ENCODE assay signal across 2 cellular contexts in the genomic region with DNA sequence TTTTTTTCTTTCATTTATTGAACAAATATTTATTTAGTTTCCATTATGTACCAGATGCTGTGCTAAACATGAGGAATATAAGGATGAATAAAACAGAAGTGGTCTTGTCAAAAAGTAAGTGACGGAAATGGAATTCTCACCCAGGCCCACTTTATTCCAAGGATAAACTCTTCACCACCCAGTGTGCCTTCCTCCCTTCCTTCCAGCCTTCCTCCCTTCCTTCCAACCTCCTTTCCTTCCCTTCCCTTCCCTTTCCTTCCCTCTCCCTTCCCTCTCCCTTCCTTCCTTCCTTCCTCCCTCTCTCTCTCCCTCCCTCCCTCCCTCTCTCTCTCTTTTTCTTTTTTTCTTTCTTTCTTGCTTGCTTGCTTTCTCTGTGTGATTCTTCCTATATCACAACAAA.
TF ChIP-seq lines count a peak whose summit lies in the region.

No MANE protein-coding gene starts in this region.

TF ChIP-seq in HepG2, 621 proteins besides CTCF, POLR2A, EP300 and RAD21:
- TF ChIP-seq HOXA5 (CRISPR knock-in tag; IDR thresholded peaks at IDR 0.05) (no peak), NFKBIZ (CRISPR knock-in tag; IDR thresholded peaks at IDR 0.05) (no peak), NR2F2 (IDR thresholded peaks at IDR 0.05; ENCODE audit: borderline replicate concordance, low read depth) (no peak), PCBP2 (optimal IDR thresholded peaks at IDR 0.05; ENCODE audit: low read depth, low read length, poor library complexity, severe bottlenecking) (peak; percentile 66), ZNF737 (CRISPR knock-in tag; IDR thresholded peaks at IDR 0.05; ENCODE audit: borderline replicate concordance) (no peak), NFATC3 (CRISPR knock-in tag; IDR thresholded peaks at IDR 0.05) (no peak), PCBP1 (IDR thresholded peaks at IDR 0.05; ENCODE audit: borderline replicate concordance, low read depth, low read length) (0 out of 2 replicates have a peak, but pooled peaks have one; percentile 52), SP4 (CRISPR knock-in tag; IDR thresholded peaks at IDR 0.05) (no peak), GLI4 (CRISPR knock-in tag; IDR thresholded peaks at IDR 0.05; ENCODE audit: borderline replicate concordance) (no peak), HNRNPK (IDR thresholded peaks at IDR 0.05; ENCODE audit: low read depth, low read length, poor library complexity, severe bottlenecking) (peak; percentile 80)
- TF ChIP-seq, protein P1, sequence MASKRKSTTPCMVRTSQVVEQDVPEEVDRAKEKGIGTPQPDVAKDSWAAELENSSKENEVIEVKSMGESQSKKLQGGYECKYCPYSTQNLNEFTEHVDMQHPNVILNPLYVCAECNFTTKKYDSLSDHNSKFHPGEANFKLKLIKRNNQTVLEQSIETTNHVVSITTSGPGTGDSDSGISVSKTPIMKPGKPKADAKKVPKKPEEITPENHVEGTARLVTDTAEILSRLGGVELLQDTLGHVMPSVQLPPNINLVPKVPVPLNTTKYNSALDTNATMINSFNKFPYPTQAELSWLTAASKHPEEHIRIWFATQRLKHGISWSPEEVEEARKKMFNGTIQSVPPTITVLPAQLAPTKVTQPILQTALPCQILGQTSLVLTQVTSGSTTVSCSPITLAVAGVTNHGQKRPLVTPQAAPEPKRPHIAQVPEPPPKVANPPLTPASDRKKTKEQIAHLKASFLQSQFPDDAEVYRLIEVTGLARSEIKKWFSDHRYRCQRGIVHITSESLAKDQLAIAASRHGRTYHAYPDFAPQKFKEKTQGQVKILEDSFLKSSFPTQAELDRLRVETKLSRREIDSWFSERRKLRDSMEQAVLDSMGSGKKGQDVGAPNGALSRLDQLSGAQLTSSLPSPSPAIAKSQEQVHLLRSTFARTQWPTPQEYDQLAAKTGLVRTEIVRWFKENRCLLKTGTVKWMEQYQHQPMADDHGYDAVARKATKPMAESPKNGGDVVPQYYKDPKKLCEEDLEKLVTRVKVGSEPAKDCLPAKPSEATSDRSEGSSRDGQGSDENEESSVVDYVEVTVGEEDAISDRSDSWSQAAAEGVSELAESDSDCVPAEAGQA (IDR thresholded peaks at IDR 0.05; ENCODE audit: low read depth): no peak
- TF ChIP-seq, protein P1 (CRISPR knock-in tag; IDR thresholded peaks at IDR 0.05; ENCODE audit: borderline replicate concordance): no peak
- TF ChIP-seq, protein P2, sequence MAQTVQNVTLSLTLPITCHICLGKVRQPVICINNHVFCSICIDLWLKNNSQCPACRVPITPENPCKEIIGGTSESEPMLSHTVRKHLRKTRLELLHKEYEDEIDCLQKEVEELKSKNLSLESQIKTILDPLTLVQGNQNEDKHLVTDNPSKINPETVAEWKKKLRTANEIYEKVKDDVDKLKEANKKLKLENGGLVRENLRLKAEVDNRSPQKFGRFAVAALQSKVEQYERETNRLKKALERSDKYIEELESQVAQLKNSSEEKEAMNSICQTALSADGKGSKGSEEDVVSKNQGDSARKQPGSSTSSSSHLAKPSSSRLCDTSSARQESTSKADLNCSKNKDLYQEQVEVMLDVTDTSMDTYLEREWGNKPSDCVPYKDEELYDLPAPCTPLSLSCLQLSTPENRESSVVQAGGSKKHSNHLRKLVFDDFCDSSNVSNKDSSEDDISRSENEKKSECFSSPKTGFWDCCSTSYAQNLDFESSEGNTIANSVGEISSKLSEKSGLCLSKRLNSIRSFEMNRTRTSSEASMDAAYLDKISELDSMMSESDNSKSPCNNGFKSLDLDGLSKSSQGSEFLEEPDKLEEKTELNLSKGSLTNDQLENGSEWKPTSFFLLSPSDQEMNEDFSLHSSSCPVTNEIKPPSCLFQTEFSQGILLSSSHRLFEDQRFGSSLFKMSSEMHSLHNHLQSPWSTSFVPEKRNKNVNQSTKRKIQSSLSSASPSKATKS (CRISPR knock-in tag; IDR thresholded peaks at IDR 0.05): no peak

TF ChIP-seq in H1, 55 proteins besides CTCF, POLR2A, EP300 and RAD21:
- TF ChIP-seq RNF2 (IDR thresholded peaks at IDR 0.05; ENCODE audit: borderline replicate concordance, low read depth, low read length, missing control alignments, poor library complexity, severe bottlenecking): no peak
- no peak for TF ChIP-seq POLR2AphosphoS5 (IDR thresholded peaks at IDR 0.05; ENCODE audit: low read depth, low read length)
- TF ChIP-seq, protein P3, sequence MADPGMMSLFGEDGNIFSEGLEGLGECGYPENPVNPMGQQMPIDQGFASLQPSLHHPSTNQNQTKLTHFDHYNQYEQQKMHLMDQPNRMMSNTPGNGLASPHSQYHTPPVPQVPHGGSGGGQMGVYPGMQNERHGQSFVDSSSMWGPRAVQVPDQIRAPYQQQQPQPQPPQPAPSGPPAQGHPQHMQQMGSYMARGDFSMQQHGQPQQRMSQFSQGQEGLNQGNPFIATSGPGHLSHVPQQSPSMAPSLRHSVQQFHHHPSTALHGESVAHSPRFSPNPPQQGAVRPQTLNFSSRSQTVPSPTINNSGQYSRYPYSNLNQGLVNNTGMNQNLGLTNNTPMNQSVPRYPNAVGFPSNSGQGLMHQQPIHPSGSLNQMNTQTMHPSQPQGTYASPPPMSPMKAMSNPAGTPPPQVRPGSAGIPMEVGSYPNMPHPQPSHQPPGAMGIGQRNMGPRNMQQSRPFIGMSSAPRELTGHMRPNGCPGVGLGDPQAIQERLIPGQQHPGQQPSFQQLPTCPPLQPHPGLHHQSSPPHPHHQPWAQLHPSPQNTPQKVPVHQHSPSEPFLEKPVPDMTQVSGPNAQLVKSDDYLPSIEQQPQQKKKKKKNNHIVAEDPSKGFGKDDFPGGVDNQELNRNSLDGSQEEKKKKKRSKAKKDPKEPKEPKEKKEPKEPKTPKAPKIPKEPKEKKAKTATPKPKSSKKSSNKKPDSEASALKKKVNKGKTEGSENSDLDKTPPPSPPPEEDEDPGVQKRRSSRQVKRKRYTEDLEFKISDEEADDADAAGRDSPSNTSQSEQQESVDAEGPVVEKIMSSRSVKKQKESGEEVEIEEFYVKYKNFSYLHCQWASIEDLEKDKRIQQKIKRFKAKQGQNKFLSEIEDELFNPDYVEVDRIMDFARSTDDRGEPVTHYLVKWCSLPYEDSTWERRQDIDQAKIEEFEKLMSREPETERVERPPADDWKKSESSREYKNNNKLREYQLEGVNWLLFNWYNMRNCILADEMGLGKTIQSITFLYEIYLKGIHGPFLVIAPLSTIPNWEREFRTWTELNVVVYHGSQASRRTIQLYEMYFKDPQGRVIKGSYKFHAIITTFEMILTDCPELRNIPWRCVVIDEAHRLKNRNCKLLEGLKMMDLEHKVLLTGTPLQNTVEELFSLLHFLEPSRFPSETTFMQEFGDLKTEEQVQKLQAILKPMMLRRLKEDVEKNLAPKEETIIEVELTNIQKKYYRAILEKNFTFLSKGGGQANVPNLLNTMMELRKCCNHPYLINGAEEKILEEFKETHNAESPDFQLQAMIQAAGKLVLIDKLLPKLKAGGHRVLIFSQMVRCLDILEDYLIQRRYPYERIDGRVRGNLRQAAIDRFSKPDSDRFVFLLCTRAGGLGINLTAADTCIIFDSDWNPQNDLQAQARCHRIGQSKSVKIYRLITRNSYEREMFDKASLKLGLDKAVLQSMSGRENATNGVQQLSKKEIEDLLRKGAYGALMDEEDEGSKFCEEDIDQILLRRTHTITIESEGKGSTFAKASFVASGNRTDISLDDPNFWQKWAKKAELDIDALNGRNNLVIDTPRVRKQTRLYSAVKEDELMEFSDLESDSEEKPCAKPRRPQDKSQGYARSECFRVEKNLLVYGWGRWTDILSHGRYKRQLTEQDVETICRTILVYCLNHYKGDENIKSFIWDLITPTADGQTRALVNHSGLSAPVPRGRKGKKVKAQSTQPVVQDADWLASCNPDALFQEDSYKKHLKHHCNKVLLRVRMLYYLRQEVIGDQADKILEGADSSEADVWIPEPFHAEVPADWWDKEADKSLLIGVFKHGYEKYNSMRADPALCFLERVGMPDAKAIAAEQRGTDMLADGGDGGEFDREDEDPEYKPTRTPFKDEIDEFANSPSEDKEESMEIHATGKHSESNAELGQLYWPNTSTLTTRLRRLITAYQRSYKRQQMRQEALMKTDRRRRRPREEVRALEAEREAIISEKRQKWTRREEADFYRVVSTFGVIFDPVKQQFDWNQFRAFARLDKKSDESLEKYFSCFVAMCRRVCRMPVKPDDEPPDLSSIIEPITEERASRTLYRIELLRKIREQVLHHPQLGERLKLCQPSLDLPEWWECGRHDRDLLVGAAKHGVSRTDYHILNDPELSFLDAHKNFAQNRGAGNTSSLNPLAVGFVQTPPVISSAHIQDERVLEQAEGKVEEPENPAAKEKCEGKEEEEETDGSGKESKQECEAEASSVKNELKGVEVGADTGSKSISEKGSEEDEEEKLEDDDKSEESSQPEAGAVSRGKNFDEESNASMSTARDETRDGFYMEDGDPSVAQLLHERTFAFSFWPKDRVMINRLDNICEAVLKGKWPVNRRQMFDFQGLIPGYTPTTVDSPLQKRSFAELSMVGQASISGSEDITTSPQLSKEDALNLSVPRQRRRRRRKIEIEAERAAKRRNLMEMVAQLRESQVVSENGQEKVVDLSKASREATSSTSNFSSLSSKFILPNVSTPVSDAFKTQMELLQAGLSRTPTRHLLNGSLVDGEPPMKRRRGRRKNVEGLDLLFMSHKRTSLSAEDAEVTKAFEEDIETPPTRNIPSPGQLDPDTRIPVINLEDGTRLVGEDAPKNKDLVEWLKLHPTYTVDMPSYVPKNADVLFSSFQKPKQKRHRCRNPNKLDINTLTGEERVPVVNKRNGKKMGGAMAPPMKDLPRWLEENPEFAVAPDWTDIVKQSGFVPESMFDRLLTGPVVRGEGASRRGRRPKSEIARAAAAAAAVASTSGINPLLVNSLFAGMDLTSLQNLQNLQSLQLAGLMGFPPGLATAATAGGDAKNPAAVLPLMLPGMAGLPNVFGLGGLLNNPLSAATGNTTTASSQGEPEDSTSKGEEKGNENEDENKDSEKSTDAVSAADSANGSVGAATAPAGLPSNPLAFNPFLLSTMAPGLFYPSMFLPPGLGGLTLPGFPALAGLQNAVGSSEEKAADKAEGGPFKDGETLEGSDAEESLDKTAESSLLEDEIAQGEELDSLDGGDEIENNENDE (IDR thresholded peaks at IDR 0.05; ENCODE audit: insufficient replicate concordance, low read length): no peak
- TF ChIP-seq RXRA (IDR thresholded peaks at IDR 0.05; ENCODE audit: insufficient read depth, low read depth, low read length): no peak
- TF ChIP-seq KDM1A (IDR thresholded peaks at IDR 0.05; ENCODE audit: borderline replicate concordance, low read length): no peak
- TF ChIP-seq MAFK (IDR thresholded peaks at IDR 0.05; ENCODE audit: low read depth, low read length): no peak
- TF ChIP-seq PHF8 (conservative IDR thresholded peaks at IDR 0.05; ENCODE audit: low read depth, low read length): no peak
- TF ChIP-seq JUN (IDR thresholded peaks at IDR 0.05; ENCODE audit: low read depth, low read length): no peak
- TF ChIP-seq TBP (IDR thresholded peaks at IDR 0.05; ENCODE audit: low read depth, low read length): no peak
- no peak for TF ChIP-seq SIN3A (conservative IDR thresholded peaks at IDR 0.05 in 1 of 2, IDR thresholded peaks at IDR 0.05 in 1 of 2; ENCODE audit: low read depth in 1 of 2, low read length in 2 of 2)
- TF ChIP-seq BRCA1 (IDR thresholded peaks at IDR 0.05; ENCODE audit: low read depth, low read length): no peak
- TF ChIP-seq CBX8 (IDR thresholded peaks at IDR 0.05; ENCODE audit: borderline replicate concordance, low read depth, low read length): no peak
- TF ChIP-seq TAF1 (IDR thresholded peaks at IDR 0.05; ENCODE audit: low read depth, low read length): no peak
- no peak for TF ChIP-seq BACH1 (IDR thresholded peaks at IDR 0.05; ENCODE audit: low read length)
- no peak for TF ChIP-seq FOSL1 (IDR thresholded peaks at IDR 0.05; ENCODE audit: insufficient read depth, low read depth, low read length)
- TF ChIP-seq CEBPB (IDR thresholded peaks at IDR 0.05; ENCODE audit: low read depth, low read length): no peak
- no peak for TF ChIP-seq ASH2L (IDR thresholded peaks at IDR 0.05; ENCODE audit: low read length)
- no peak for TF ChIP-seq NRF1 (IDR thresholded peaks at IDR 0.05; ENCODE audit: low read depth, low read length)
